ENCODE assay signal across 28 cellular contexts in the genomic region with DNA sequence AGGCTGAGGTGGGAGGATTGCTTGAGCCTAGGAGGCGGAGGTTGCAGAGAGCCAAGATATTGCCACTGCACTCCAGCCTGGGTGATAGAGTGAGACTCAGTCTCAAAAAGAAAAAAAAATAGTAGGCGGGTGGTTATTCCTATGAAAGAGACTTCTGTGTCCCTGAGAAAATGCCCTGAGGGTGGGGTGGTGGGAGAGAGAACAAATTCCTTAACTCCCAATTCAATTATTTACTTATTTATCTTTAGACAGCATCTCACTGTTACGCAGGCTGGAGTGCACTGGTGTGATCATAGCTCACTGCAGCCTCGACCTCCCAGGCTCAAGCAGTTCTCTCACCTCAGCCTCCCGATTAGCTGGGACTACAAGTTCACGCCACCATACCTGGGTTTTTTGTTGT.
"Had no signal": no experiment of that assay in that cellular context is flagged by ENCODE, and none has a peak within 500 bp of the region (broad histone marks: within the 10 kb centered on the region; RNA-seq: fewer than 3 reads in every experiment).

No MANE protein-coding gene starts in this region.

- H3K36me3 ChIP-seq: heart right ventricle, left ventricle myocardium inferior, pancreas, prostate gland, tibial nerve, uterus had no signal

- H2AFZ ChIP-seq: hepatocyte had no signal

- FAIRE-seq: kidney, pancreas had no signal

- H3K36me3 Mint-ChIP-seq: memory B cell; naive thymus-derived CD8-positive, alpha-beta T cell; stimulated activated memory B cell treated with anti-CD40 and anti-IgM and Interleukin-4, amounts not matched to agents 10 μg/mL and 1 μg/mL and 100 μg/mL, for 72 hours; type B pancreatic cell had no signal

- H3K4me1 ChIP-seq: heart right ventricle, left ventricle myocardium inferior, pancreas, prostate gland, uterus had no signal

- H3K9me3 Mint-ChIP-seq: naive thymus-derived CD8-positive, alpha-beta T cell; nephron; neural crest cell; type B pancreatic cell had no signal

- H3K9me3 ChIP-seq: heart right ventricle, left ventricle myocardium inferior, pancreas, prostate gland, tibial nerve, uterus had no signal

- DNase-seq: heart right ventricle; kidney; left colon; left ventricle myocardium inferior; naive thymus-derived CD8-positive, alpha-beta T cell; nucleus accumbens; pancreas; posterior cingulate gyrus; retina; stimulated activated CD4-positive, alpha-beta T cell treated with anti-CD3 and anti-CD28 coated beads, Interleukin-1b, Interleukin-23, amount 100 ng/mL, for 48 hours; stimulated activated CD4-positive, alpha-beta T cell treated with anti-CD3 and anti-CD28 coated beads, Interleukin-2, amount 100 ng/mL, for 48 hours; stimulated activated CD4-positive, alpha-beta T cell treated with anti-CD3 and anti-CD28 coated beads, Interleukin-4, amount 100 ng/mL, for 4 hours; stimulated activated CD8-positive, alpha-beta memory T cell treated with anti-CD3 and anti-CD28 coated beads, Interleukin-4, amount 100 ng/mL, for 48 hours; stimulated activated naive CD4-positive, alpha-beta T cell treated with Interleukin-2 at 50 U/mL for 16 hours; stimulated activated naive CD8-positive, alpha-beta T cell treated with anti-CD3 and anti-CD28 coated beads, Interleukin-15, amount 100 ng/mL, for 72 hours; substantia nigra; uterus had no signal

- H3K27me3 Mint-ChIP-seq: memory B cell; naive thymus-derived CD8-positive, alpha-beta T cell; stimulated activated memory B cell treated with anti-CD40 and anti-IgM and Interleukin-4, amounts not matched to agents 10 μg/mL and 1 μg/mL and 100 μg/mL, for 72 hours; stimulated activated naive CD8-positive, alpha-beta T cell treated with anti-CD3 and anti-CD28 coated beads, Interleukin-15, amount 100 ng/mL, for 72 hours; type B pancreatic cell had no signal

- H3K27ac ChIP-seq: heart right ventricle, hepatocyte, left ventricle myocardium inferior, pancreas, prostate gland, uterus had no signal

- H3K79me2 ChIP-seq: hepatocyte had no signal

- ATAC-seq: heart right ventricle; left colon; naive thymus-derived CD8-positive, alpha-beta T cell; pancreas; right cardiac atrium; stimulated activated memory B cell treated with anti-CD40 and anti-IgM and Interleukin-4, amounts not matched to agents 10 μg/mL and 1 μg/mL and 100 μg/mL, for 72 hours; stimulated activated naive CD8-positive, alpha-beta T cell treated with anti-CD3 and anti-CD28 coated beads, Interleukin-15, amount 100 ng/mL, for 72 hours had no signal

- H3K4me2 ChIP-seq: hepatocyte, smooth muscle cell had no signal

- H3K27me3 ChIP-seq: heart right ventricle, hepatocyte, pancreas, tibial nerve, uterus had no signal

- H3K4me1 Mint-ChIP-seq: nephron had no signal

- H3K4me3 ChIP-seq: heart right ventricle, hepatocyte, left ventricle myocardium inferior, lung, pancreas, prostate gland, smooth muscle cell, tibial nerve, uterus had no signal

- H3K4me3 Mint-ChIP-seq: memory B cell; naive thymus-derived CD8-positive, alpha-beta T cell; nephron; neural crest cell; stimulated activated memory B cell treated with anti-CD40 and anti-IgM and Interleukin-4, amounts not matched to agents 10 μg/mL and 1 μg/mL and 100 μg/mL, for 72 hours; stimulated activated naive CD8-positive, alpha-beta T cell treated with anti-CD3 and anti-CD28 coated beads, Interleukin-15, amount 100 ng/mL, for 72 hours; type B pancreatic cell had no signal

- H3K27ac Mint-ChIP-seq: memory B cell; naive thymus-derived CD8-positive, alpha-beta T cell; nephron; stimulated activated memory B cell treated with anti-CD40 and anti-IgM and Interleukin-4, amounts not matched to agents 10 μg/mL and 1 μg/mL and 100 μg/mL, for 72 hours; type B pancreatic cell had no signal
